8 cellular contexts compared by ENCODE assay signal in the genomic region with DNA sequence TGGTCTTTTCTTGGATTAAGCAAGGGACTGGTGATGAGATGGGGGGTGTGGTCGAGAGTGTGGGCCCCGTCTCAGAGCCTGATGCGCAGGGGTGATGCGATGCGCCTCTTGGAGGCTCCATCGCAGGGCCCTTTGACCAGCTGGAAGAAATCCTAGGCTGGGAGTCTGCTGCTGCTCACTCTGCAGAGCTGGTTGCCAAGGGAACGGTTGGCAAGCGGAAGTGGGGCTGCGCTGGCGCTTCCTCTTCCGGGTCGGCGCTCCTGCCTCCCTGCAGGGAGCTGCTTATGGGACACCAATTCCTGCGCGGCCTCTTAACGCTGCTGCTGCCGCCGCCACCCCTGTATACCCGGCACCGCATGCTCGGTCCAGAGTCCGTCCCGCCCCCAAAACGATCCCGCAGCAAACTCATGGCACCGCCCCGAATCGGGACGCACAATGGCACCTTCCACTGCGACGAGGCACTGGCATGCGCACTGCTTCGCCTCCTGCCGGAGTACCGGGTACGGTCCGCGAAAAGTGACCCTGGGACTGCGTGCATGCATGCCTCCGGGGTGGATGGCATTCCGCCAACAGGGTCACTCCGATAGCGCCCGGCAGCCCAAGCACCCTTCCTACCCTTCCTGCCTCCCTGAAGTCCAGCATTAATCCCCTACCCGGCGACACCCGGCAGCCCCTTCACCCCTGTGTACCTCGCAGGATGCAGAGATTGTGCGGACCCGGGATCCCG. TPM values are rescaled to one million over a fixed set of nuclear protein-coding genes. Genes with fewer than 3 reads are reported as not detected.
DNase-seq lines count a peak whose midpoint lies in the region; ATAC-seq and TF ChIP-seq lines count a peak whose summit lies in the region.

MYG1 (plus strand) TSS at position 242 of the 727 bp plus-strand sequence; CDS start at position 285, 43 bp downstream.

- H3K27ac Mint-ChIP-seq in activated T-cell treated with anti-CD3 and anti-CD28 coated beads, Interleukin-2, amount 50 U/mL, for 24 hours: peak within 1 kb of the TSS; percentile 91

- intact Hi-C loops in PC-9 (cut with micrococcal nuclease; ENCODE audit: unreplicated experiment): loop anchor here (1.0 to 5.0 kb wide), 3 partner anchors 22 to 247 kb away; partner anchors contain the start of genes AAAS and TNS2

- peak; percentile 48; the same call in 1 of the 2 replicates for TF ChIP-seq EP300 in Ishikawa (IDR thresholded peaks at IDR 0.05; ENCODE audit: borderline replicate concordance)

- peaks cover 72% of the 10 kb centered on the region for H3K4me1 Mint-ChIP-seq in activated T-cell treated with anti-CD3 and anti-CD28 coated beads, Interleukin-2, amount 50 U/mL, for 24 hours (ENCODE audit: low read depth)

- H3K9me3 ChIP-seq in PC-9 (ENCODE audit: insufficient read depth, low read depth) (no peaks in the 10 kb centered on the region), muscle layer of colon (ENCODE audit: low read length) (no peaks in the 10 kb centered on the region)

- no peaks in the 10 kb centered on the region for H3K9me3 Mint-ChIP-seq in activated T-cell treated with anti-CD3 and anti-CD28 coated beads, Interleukin-2, amount 50 U/mL, for 24 hours

- POLR2A ChIA-PET in PC-9 (lab: Charles Lee; ENCODE audit: unreplicated experiment): interaction anchor here (0.6 kb wide), 1 partner anchor 805 kb away, joined by 3 read pairs; no protein-coding TSS in a partner anchor

- H3K27me3 ChIP-seq in PC-9 (ENCODE audit: insufficient read depth, low read depth) (no peaks in the 10 kb centered on the region), muscle layer of colon (ENCODE audit: control insufficient read depth in 1 of 2, insufficient read depth in 2 of 2, low read length in 2 of 2) (no peaks in the 10 kb centered on the region)

- H3K4me3 ChIP-seq in PC-9 (peak within 1 kb of the TSS; percentile 75), muscle layer of colon (ENCODE audit: low read depth in 1 of 2, low read length in 2 of 2) (peak within 1 kb of the TSS; percentile 89 to 94)

- peak within 1 kb of the TSS; percentile 92 for H3K4me2 ChIP-seq in PC-9

- H3K36me3 ChIP-seq in PC-9 (ENCODE audit: low read depth) (peaks cover 13% of the 10 kb centered on the region; the same call in 1 of the 2 replicates), muscle layer of colon (ENCODE audit: insufficient read depth, low read length) (peaks cover 44% of the 10 kb centered on the region)

- peak within 1 kb of the TSS; percentile 87 for H3K27ac ChIP-seq in PC-9
- peak within 1 kb of the TSS; percentile 74 for H3K27ac ChIP-seq in muscle layer of colon (ENCODE audit: low read depth, low read length)

- H4K20me1 ChIP-seq in PC-9 (ENCODE audit: insufficient read depth): no peaks in the 10 kb centered on the region

- no peak for TF ChIP-seq RAD21 in Ishikawa (IDR thresholded peaks at IDR 0.05; ENCODE audit: low read depth)

- ATAC-seq in GM21447 (IDR thresholded peaks at IDR 0.05; ENCODE audit: unreplicated experiment): peak; percentile 83
- ATAC-seq in esophagus mucosa: peak; percentile 81

- DNase-seq in DMS 273 treated with DMSO at 0.1 percent for 48 hours (lab: John Stamatoyannopoulos, UW) (peak; percentile 74), PC-9 (peak; percentile 82 to 84)
- peak; percentile 89 for DNase-seq in activated T-cell treated with anti-CD3 and anti-CD28 coated beads, Interleukin-2, amount 50 U/mL, for 24 hours
- DNase-seq in stimulated activated CD8-positive, alpha-beta memory T cell treated with anti-CD3 and anti-CD28 coated beads, Interleukin-7, amount 100 ng/mL, for 1 hour (ENCODE audit: low read depth in 2 of 2): peak; percentile 62 to 64

- H3K36me3 Mint-ChIP-seq in activated T-cell treated with anti-CD3 and anti-CD28 coated beads, Interleukin-2, amount 50 U/mL, for 24 hours (ENCODE audit: low read depth): peaks cover 98% of the 10 kb centered on the region

- CTCF ChIA-PET in PC-9 (lab: Charles Lee): interaction anchor here (0.6 to 1.6 kb wide), 2 partner anchors 22 to 48 kb away, joined by 3 to 4 read pairs; partner anchors contain the start of gene AAAS

- TF ChIP-seq CTCF in PC-9 (conservative IDR thresholded peaks at IDR 0.05): no peak

- H3K4me1 ChIP-seq in PC-9 (replicated peaks; ENCODE audit: insufficient read depth) (peaks cover 52% of the 10 kb centered on the region), muscle layer of colon (ENCODE audit: insufficient read depth, low read length) (peaks cover 50% of the 10 kb centered on the region)

- H2AFZ ChIP-seq in PC-9: peak within 1 kb of the TSS; percentile 83

- peaks cover 59% of the 10 kb centered on the region for H3K79me2 ChIP-seq in PC-9 (ENCODE audit: low read depth)

- no peaks in the 10 kb centered on the region for H3K27me3 Mint-ChIP-seq in activated T-cell treated with anti-CD3 and anti-CD28 coated beads, Interleukin-2, amount 50 U/mL, for 24 hours

- H3K4me3 Mint-ChIP-seq in activated T-cell treated with anti-CD3 and anti-CD28 coated beads, Interleukin-2, amount 50 U/mL, for 24 hours: peak within 1 kb of the TSS; percentile 87

- peak within 1 kb of the TSS; percentile 46 for H3K9ac ChIP-seq in muscle layer of colon (ENCODE audit: low read length)

- BruUV-seq in PC-9 (replicated peaks; lab: Mats Ljungman, UMichigan): no TSS peak

- peaks cover 42% of the 10 kb centered on the region for H3F3A ChIP-seq in PC-9 (ENCODE audit: insufficient read depth, low read depth)

- H3K9me2 ChIP-seq in PC-9 (ENCODE audit: insufficient read depth): no peaks in the 10 kb centered on the region

TF ChIP-seq in Ishikawa, 13 proteins besides CTCF, POLR2A, EP300 and RAD21:
- peak; percentile 80 for TF ChIP-seq TCF12 (IDR thresholded peaks at IDR 0.05; ENCODE audit: low read depth)
- TF ChIP-seq, protein P1, sequence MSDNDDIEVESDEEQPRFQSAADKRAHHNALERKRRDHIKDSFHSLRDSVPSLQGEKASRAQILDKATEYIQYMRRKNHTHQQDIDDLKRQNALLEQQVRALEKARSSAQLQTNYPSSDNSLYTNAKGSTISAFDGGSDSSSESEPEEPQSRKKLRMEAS (IDR thresholded peaks at IDR 0.05): peak; percentile 89
- TF ChIP-seq YY1 (IDR thresholded peaks at IDR 0.05; ENCODE audit: low read depth): peak; percentile 83
- TF ChIP-seq EGR1 (IDR thresholded peaks at IDR 0.05): no peak
- TF ChIP-seq TAF1 (IDR thresholded peaks at IDR 0.05; ENCODE audit: low read depth): peak; percentile 84
- TF ChIP-seq NFIC (IDR thresholded peaks at IDR 0.05): peak; percentile 67
- no peak for TF ChIP-seq CREB1 (IDR thresholded peaks at IDR 0.05; ENCODE audit: low read depth)
- no peak for TF ChIP-seq REST (IDR thresholded peaks at IDR 0.05; ENCODE audit: low read depth)
- no peak for TF ChIP-seq FOXM1 (IDR thresholded peaks at IDR 0.05; ENCODE audit: borderline replicate concordance, low read depth)
- TF ChIP-seq TEAD4 (IDR thresholded peaks at IDR 0.05): peak; percentile 27; the same call in 1 of the 2 replicates
- no peak for TF ChIP-seq ZBTB7A (IDR thresholded peaks at IDR 0.05; ENCODE audit: low read depth)
- TF ChIP-seq, protein P2, sequence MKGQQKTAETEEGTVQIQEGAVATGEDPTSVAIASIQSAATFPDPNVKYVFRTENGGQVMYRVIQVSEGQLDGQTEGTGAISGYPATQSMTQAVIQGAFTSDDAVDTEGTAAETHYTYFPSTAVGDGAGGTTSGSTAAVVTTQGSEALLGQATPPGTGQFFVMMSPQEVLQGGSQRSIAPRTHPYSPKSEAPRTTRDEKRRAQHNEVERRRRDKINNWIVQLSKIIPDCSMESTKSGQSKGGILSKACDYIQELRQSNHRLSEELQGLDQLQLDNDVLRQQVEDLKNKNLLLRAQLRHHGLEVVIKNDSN (IDR thresholded peaks at IDR 0.05): 0 out of 2 replicates have a peak, but pooled peaks have one; percentile 19
- no peak for TF ChIP-seq CEBPB (IDR thresholded peaks at IDR 0.05)

RNA-seq across cellular contexts. Expression of gene MYG1, which starts in this region (rescaled TPM):
- 67.2 and 82.5 TPM in 2 replicates for total RNA-seq in PC-9 (2021)
- total RNA-seq in esophagus mucosa: 30.2 TPM

Comparison
In these comparisons a context has a peak if more than half of its experiments do, and no peak if none do; other contexts are left out.
1. Peak in every context shown above with its lines: DNase-seq, ATAC-seq, H3K4me3 ChIP-seq and H3K27ac ChIP-seq.